15 cellular contexts compared by ENCODE assay signal in genomic region chr1:121517586-121518230, GRCh38.
DNase-seq lines count a peak whose midpoint lies in the region; ATAC-seq and TF ChIP-seq lines count a peak whose summit lies in the region.
"Had no signal": no experiment of that assay in that cellular context is flagged by ENCODE, and none has a peak within 500 bp of the region (broad histone marks: within the 10 kb centered on the region; RNA-seq: fewer than 3 reads in every experiment).

No MANE protein-coding gene starts in this region.

- peaks cover 65% of the 10 kb centered on the region for H3K4me1 Mint-ChIP-seq in activated naive CD4-positive, alpha-beta T cell treated with anti-CD3 and anti-CD28 coated beads, Interleukin-2, amount 50 U/mL, for 24 hours
- H3K4me1 Mint-ChIP-seq in effector memory CD8-positive, alpha-beta T cell (ENCODE audit: low read depth in 2 of 2), result peaks cover 42% of the 10 kb centered on the region in 2 donors

- peak overlapping the region; percentile 63 for H3K27ac Mint-ChIP-seq in activated naive CD4-positive, alpha-beta T cell treated with anti-CD3 and anti-CD28 coated beads, Interleukin-2, amount 50 U/mL, for 24 hours
- peak overlapping the region; percentile 27 to 88 for H3K27ac Mint-ChIP-seq in effector memory CD8-positive, alpha-beta T cell

- no peaks in the 10 kb centered on the region for H3K9me2 ChIP-seq in OCI-LY7 (ENCODE audit: insufficient read depth, low read length)

- H3K79me2 ChIP-seq in OCI-LY7 (ENCODE audit: insufficient read depth, low read depth, low read length), result peaks cover 7% of the 10 kb centered on the region; the same call in 1 of the 2 replicates

- CTCF ChIA-PET in OCI-LY7 (lab: Charles Lee; ENCODE audit: unreplicated experiment), result no interaction called here

- H3K9me3 Mint-ChIP-seq in activated naive CD4-positive, alpha-beta T cell treated with anti-CD3 and anti-CD28 coated beads, Interleukin-2, amount 50 U/mL, for 24 hours, result no peaks in the 10 kb centered on the region
- no peaks in the 10 kb centered on the region for H3K9me3 Mint-ChIP-seq in effector memory CD8-positive, alpha-beta T cell

- H2AFZ ChIP-seq in OCI-LY7 (ENCODE audit: low read length), result peak overlapping the region; percentile 94; the same call in 1 of the 2 replicates

- H3K4me3 Mint-ChIP-seq in activated naive CD4-positive, alpha-beta T cell treated with anti-CD3 and anti-CD28 coated beads, Interleukin-2, amount 50 U/mL, for 24 hours, result peak overlapping the region; percentile 93
- peak overlapping the region; percentile 91 to 95 for H3K4me3 Mint-ChIP-seq in effector memory CD8-positive, alpha-beta T cell

- H3K36me3 ChIP-seq in OCI-LY7 (ENCODE audit: insufficient read depth, low read length), result peaks cover 7% of the 10 kb centered on the region; the same call in 1 of the 2 replicates
- H3K36me3 ChIP-seq: gastroesophageal sphincter, SJSA1 had no signal

- no peak for ATAC-seq in effector memory CD8-positive, alpha-beta T cell (replicated peaks)
- ATAC-seq in GM18517 (IDR thresholded peaks at IDR 0.05; ENCODE audit: unreplicated experiment), result no peak
- ATAC-seq: gastroesophageal sphincter, K562 had no signal

- H3K27ac ChIP-seq in OCI-LY7 (ENCODE audit: low read depth, low read length, poor library complexity, severe bottlenecking), result peak overlapping the region; percentile 87
- H3K27ac ChIP-seq: gastroesophageal sphincter, SJSA1 had no signal

- H3K4me1 ChIP-seq in OCI-LY7 (ENCODE audit: insufficient read depth, low read length, poor library complexity, severe bottlenecking), result peaks cover 35% of the 10 kb centered on the region
- H3K4me1 ChIP-seq: SJSA1 had no signal

- peaks cover 1% of the 10 kb centered on the region for H3K36me3 Mint-ChIP-seq in activated naive CD4-positive, alpha-beta T cell treated with anti-CD3 and anti-CD28 coated beads, Interleukin-2, amount 50 U/mL, for 24 hours
- H3K36me3 Mint-ChIP-seq in effector memory CD8-positive, alpha-beta T cell (ENCODE audit: insufficient read depth), result peaks cover 4% of the 10 kb centered on the region

- intact Hi-C loops in OCI-LY7 (cut with micrococcal nuclease; ENCODE audit: unreplicated experiment), result loop anchor here (5.0 kb wide), 2 partner anchors 35 to 60 kb away; no protein-coding TSS in a partner anchor

- peaks cover 25% of the 10 kb centered on the region; the same call in 1 of the 2 replicates for H3K9me3 ChIP-seq in OCI-LY7 (ENCODE audit: low read length)
- H3K9me3 ChIP-seq: SJSA1 had no signal

- peak overlapping the region; percentile 65 for H3K4me2 ChIP-seq in OCI-LY7 (ENCODE audit: low read length)

- BruUV-seq in OCI-LY7 (replicated peaks; lab: Mats Ljungman, UMichigan), result no TSS peak

- no peak for DNase-seq in activated naive CD4-positive, alpha-beta T cell (lab: John Stamatoyannopoulos, UW)
- peak; percentile 55 for DNase-seq in OCI-LY7 (ENCODE audit: low spot score)
- DNase-seq in effector memory CD8-positive, alpha-beta T cell, result no peak
- no peak for DNase-seq in AML-193 (lab: John Stamatoyannopoulos, UW)
- no peak for DNase-seq in UCSD-AML1 (lab: John Stamatoyannopoulos, UW; ENCODE audit: unreplicated experiment)
- no peak for DNase-seq in germinal center (ENCODE audit: low spot score)
- DNase-seq: activated gamma-delta T cell, GOT3, kidney, NCI-H2081 had no signal

- H3K27me3 Mint-ChIP-seq in activated naive CD4-positive, alpha-beta T cell treated with anti-CD3 and anti-CD28 coated beads, Interleukin-2, amount 50 U/mL, for 24 hours, result no peaks in the 10 kb centered on the region
- no peaks in the 10 kb centered on the region for H3K27me3 Mint-ChIP-seq in effector memory CD8-positive, alpha-beta T cell

- no peak for TF ChIP-seq CTCF in OCI-LY7 (conservative IDR thresholded peaks at IDR 0.05; ENCODE audit: low read length)

- H4K20me1 ChIP-seq in OCI-LY7 (ENCODE audit: insufficient read depth, low read length), result no peaks in the 10 kb centered on the region

- peak overlapping the region; percentile 71 for H3K4me3 ChIP-seq in OCI-LY7 (ENCODE audit: low read depth, low read length, poor library complexity, severe bottlenecking)
- H3K4me3 ChIP-seq: gastroesophageal sphincter, K562, SJSA1 had no signal

- POLR2A ChIA-PET in OCI-LY7 (lab: Charles Lee), result interaction anchor here (0.7 to 2.9 kb wide), 10 partner anchors 12 to 72 kb away, joined by 3 to 21 read pairs (median 6); no protein-coding TSS in a partner anchor
